ENCODE assay signal across 18 cellular contexts in the genomic region with DNA sequence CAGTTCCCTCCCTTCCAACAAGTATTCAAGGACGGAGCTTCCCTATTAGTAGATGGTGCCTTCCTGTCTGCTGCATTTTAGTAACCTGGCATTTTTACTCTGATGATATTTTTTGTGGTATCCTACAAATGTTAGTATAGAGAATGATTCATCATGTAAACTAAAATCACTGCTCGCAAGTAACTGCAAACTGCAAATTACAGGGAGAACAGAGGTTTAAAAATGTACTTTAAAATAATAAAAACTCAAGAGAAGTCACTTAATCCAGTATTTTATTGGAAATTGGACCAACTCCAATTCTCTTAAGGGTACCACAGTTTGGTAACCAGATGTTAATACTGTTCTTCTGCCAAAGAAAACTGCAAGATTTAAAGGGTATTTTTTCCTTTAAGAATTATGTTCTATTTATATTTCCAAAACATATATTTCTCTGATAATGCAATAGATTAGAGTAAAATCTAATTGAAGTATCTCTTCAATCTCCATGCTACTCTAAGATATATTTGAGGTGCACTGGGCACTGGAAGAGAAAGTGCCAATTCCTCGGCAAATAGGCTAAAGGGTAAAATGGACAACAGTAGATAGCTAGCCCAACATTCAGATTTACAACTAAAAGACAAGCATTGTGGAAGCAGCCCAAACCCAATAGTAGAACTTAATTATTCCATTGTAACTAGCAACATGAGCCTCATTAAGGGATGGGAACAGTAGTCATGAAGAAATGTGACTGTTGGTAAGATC.
DNase-seq lines count a peak whose midpoint lies in the region; ATAC-seq and TF ChIP-seq lines count a peak whose summit lies in the region.
"Had no signal": no experiment of that assay in that cellular context is flagged by ENCODE, and none has a peak within 500 bp of the region (broad histone marks: within the 10 kb centered on the region; RNA-seq: fewer than 3 reads in every experiment).

No MANE protein-coding gene starts in this region.

- H3K4me3 ChIP-seq in SK-N-MC: peak overlapping the region; percentile 31; the same call in 1 of the 2 replicates
- no peak overlapping the region for H3K4me3 ChIP-seq in fibroblast of the aortic adventitia (ENCODE audit: low read depth, low read length)
- no peak overlapping the region for H3K4me3 ChIP-seq in ascending aorta
- H3K4me3 ChIP-seq: right lobe of liver had no signal

- peak; percentile 58 for DNase-seq in ELR (ENCODE audit: low read depth)
- DNase-seq in SK-N-MC (ENCODE audit: low read depth, low spot score): peak; percentile 45
- peak; percentile 39 for DNase-seq in fibroblast of the aortic adventitia (ENCODE audit: low read depth)
- peak; percentile 30 for DNase-seq in superior temporal gyrus (ENCODE audit: extremely low spot score)
- no peak for DNase-seq in ascending aorta (ENCODE audit: low spot score in 2 of 2)
- DNase-seq in NCI-H510A treated with DMSO at 0.1 percent for 48 hours (lab: John Stamatoyannopoulos, UW): no peak
- DNase-seq: activated CD4-positive, alpha-beta memory T cell treated with anti-CD3 and anti-CD28 coated beads, Interleukin-2, amount 10 ng/mL, durations not matched to agents 7 days and 5 days; activated naive CD8-positive, alpha-beta T cell treated with anti-CD3 and anti-CD28 coated beads, Interleukin-2, amount 50 U/mL, for 24 hours; CD4-positive, CD25-positive, alpha-beta regulatory T cell; DMS79 treated with DMSO at 0.1 percent for 48 hours; left ventricle myocardium superior; NCI-H1417; right lobe of liver; stimulated activated CD4-positive, alpha-beta T cell treated with anti-CD3 and anti-CD28 coated beads, Interleukin-2, amount 100 ng/mL, for 48 hours; substantia nigra had no signal

- ATAC-seq in GM19397 (IDR thresholded peaks at IDR 0.05; ENCODE audit: unreplicated experiment): no peak
- ATAC-seq: activated naive CD8-positive, alpha-beta T cell treated with anti-CD3 and anti-CD28 coated beads, Interleukin-2, amount 50 U/mL, for 24 hours; left ventricle myocardium superior; right lobe of liver; Right ventricle myocardium inferior; WTC11 had no signal

- no peaks in the 10 kb centered on the region for H3K27me3 ChIP-seq in ascending aorta
- H3K27me3 ChIP-seq: right lobe of liver had no signal

- H3K4me1 ChIP-seq in ascending aorta: peaks cover 0 to 2% of the 10 kb centered on the region in 2 donors

- H3K36me3 ChIP-seq in SK-N-MC (ENCODE audit: insufficient read depth, low read length) (no peaks in the 10 kb centered on the region), ascending aorta (no peaks in the 10 kb centered on the region)
- H3K36me3 ChIP-seq: right lobe of liver had no signal

- H3K9me3 ChIP-seq in SK-N-MC (ENCODE audit: low read depth, low read length) (no peaks in the 10 kb centered on the region), ascending aorta (peaks cover 0 to 8% of the 10 kb centered on the region in 2 donors)
- H3K9me3 ChIP-seq: right lobe of liver had no signal

- H3K27ac ChIP-seq in SK-N-MC (peak overlapping the region; percentile 83), ascending aorta (peak overlapping the region in 1 of 2 donors; percentile 42)
- H3K27ac ChIP-seq: right lobe of liver had no signal

- intact Hi-C loops in ascending aorta (cut with DNase I): no loop called here

- no peak for TF ChIP-seq CTCF in fibroblast of the aortic adventitia (IDR thresholded peaks at IDR 0.05; ENCODE audit: insufficient read depth, low read length)
- TF ChIP-seq CTCF in ascending aorta (IDR thresholded peaks at IDR 0.05): no peak

- H3K9ac ChIP-seq in SK-N-MC (ENCODE audit: insufficient read length): no peak overlapping the region

Comparison
In these comparisons a context has a peak if more than half of its experiments do, and no peak if none do; other contexts are left out.
1. DNase-seq: peak in ELR (single experiment), SK-N-MC (single experiment), fibroblast of the aortic adventitia (single experiment) and superior temporal gyrus (single experiment); none in ascending aorta (0 of 2) and NCI-H510A treated with DMSO at 0.1 percent for 48 hours (single experiment).